ENCODE assay signal across 12 cellular contexts in genomic region chr2:218782529-218782845, GRCh38. TPM values are rescaled to one million over a fixed set of nuclear protein-coding genes. Genes with fewer than 3 reads are reported as not detected.
DNase-seq lines count a peak whose midpoint lies in the region; ATAC-seq and TF ChIP-seq lines count a peak whose summit lies in the region.
"Had no signal": no experiment of that assay in that cellular context is flagged by ENCODE, and none has a peak within 500 bp of the region (broad histone marks: within the 10 kb centered on the region; RNA-seq: fewer than 3 reads in every experiment).

No MANE protein-coding gene starts in this region.

- peak overlapping the region; percentile 80 to 87 for H3K27ac ChIP-seq in right atrium auricular region

- no peak for TF ChIP-seq CTCF in AG04449 (IDR thresholded peaks at IDR 0.05; ENCODE audit: insufficient read depth, low read length, missing control alignments)
- TF ChIP-seq CTCF in astrocyte of the spinal cord (IDR thresholded peaks at IDR 0.05; ENCODE audit: low read depth, low read length), result no peak
- no peak for TF ChIP-seq CTCF in right atrium auricular region (IDR thresholded peaks at IDR 0.05)
- TF ChIP-seq CTCF in omental fat pad (IDR thresholded peaks at IDR 0.05), result no peak

- POLR2A ChIA-PET in AG04449 (lab: Yijun Ruan, JAX), result no interaction called here
- POLR2A ChIA-PET in activated CD4-positive, alpha-beta T cell treated with anti-CD3 and anti-CD28 coated beads, Interleukin-2, amount 10 ng/mL, durations not matched to agents 7 days and 5 days (lab: Charles Lee), result no interaction called here

- H3K4me3 ChIP-seq in AG04449 (ENCODE audit: low read depth, low read length), result peak overlapping the region; percentile 58
- peak overlapping the region; percentile 54 for H3K4me3 ChIP-seq in astrocyte of the spinal cord (ENCODE audit: low read depth, low read length)
- H3K4me3 ChIP-seq in right atrium auricular region, result peak overlapping the region; percentile 59 to 76

- CTCF ChIA-PET in AG04449 (lab: Yijun Ruan, JAX), result interaction anchor here (0.9 to 1.7 kb wide), 3 partner anchors 10 to 70 kb away, joined by 3 to 4 read pairs (median 4); no protein-coding TSS in a partner anchor
- CTCF ChIA-PET in activated CD4-positive, alpha-beta T cell treated with anti-CD3 and anti-CD28 coated beads, Interleukin-2, amount 10 ng/mL, durations not matched to agents 7 days and 5 days (lab: Charles Lee), result interaction anchor here (0.8 to 1.2 kb wide), 2 partner anchors 9 to 65 kb away, joined by 3 read pairs; no protein-coding TSS in a partner anchor

- no peaks in the 10 kb centered on the region for H3K9me3 ChIP-seq in right atrium auricular region

- no peaks in the 10 kb centered on the region for H3K4me1 Mint-ChIP-seq in activated CD4-positive, alpha-beta T cell treated with anti-CD3 and anti-CD28 coated beads, Interleukin-2, amount 10 ng/mL, durations not matched to agents 7 days and 5 days
- H3K4me1 Mint-ChIP-seq: memory B cell had no signal

- H3K27me3 ChIP-seq in right atrium auricular region, result no peaks in the 10 kb centered on the region

- no peaks in the 10 kb centered on the region for H3K36me3 ChIP-seq in right atrium auricular region

- H3K4me1 ChIP-seq in right atrium auricular region, result no peaks in the 10 kb centered on the region

- no peak overlapping the region for H3K4me3 Mint-ChIP-seq in activated CD4-positive, alpha-beta T cell treated with anti-CD3 and anti-CD28 coated beads, Interleukin-2, amount 10 ng/mL, durations not matched to agents 7 days and 5 days
- H3K4me3 Mint-ChIP-seq: activated naive CD8-positive, alpha-beta T cell treated with anti-CD3 and anti-CD28 coated beads for 36 hours; memory B cell had no signal

- ATAC-seq in omental fat pad (ENCODE audit: low FRiP score) (peak; percentile 55), GM18858 (IDR thresholded peaks at IDR 0.05; ENCODE audit: unreplicated experiment) (no peak)

- peaks cover 8% of the 10 kb centered on the region for H3K9me3 Mint-ChIP-seq in activated CD4-positive, alpha-beta T cell treated with anti-CD3 and anti-CD28 coated beads, Interleukin-2, amount 10 ng/mL, durations not matched to agents 7 days and 5 days

- no peak overlapping the region for H3K27ac Mint-ChIP-seq in activated CD4-positive, alpha-beta T cell treated with anti-CD3 and anti-CD28 coated beads, Interleukin-2, amount 10 ng/mL, durations not matched to agents 7 days and 5 days
- H3K27ac Mint-ChIP-seq: activated naive CD8-positive, alpha-beta T cell treated with anti-CD3 and anti-CD28 coated beads for 36 hours; memory B cell had no signal

- DNase-seq in AG04449 (ENCODE audit: low read depth, low spot score) (no peak), astrocyte of the spinal cord (ENCODE audit: low read depth, low spot score) (peak; percentile 7), right atrium auricular region (ENCODE audit: low spot score) (no peak), omental fat pad (ENCODE audit: low spot score) (no peak), T-helper 9 cell (no peak)
- no peak for DNase-seq in activated CD8-positive, alpha-beta memory T cell treated with anti-CD3 and anti-CD28 coated beads for 24 hours
- no peak for DNase-seq in activated CD4-positive, alpha-beta T cell treated with anti-CD3 and anti-CD28 coated beads, Interleukin-2, amount 10 ng/mL, durations not matched to agents 7 days and 5 days
- DNase-seq: activated naive CD8-positive, alpha-beta T cell treated with anti-CD3 and anti-CD28 coated beads for 36 hours; NCI-H1436; T1000 had no signal

- in situ Hi-C loops in astrocyte of the spinal cord (cut with HindIII; ENCODE audit: low sequenced_read_pairs), result no loop called here

- H3K36me3 Mint-ChIP-seq in activated CD4-positive, alpha-beta T cell treated with anti-CD3 and anti-CD28 coated beads, Interleukin-2, amount 10 ng/mL, durations not matched to agents 7 days and 5 days (ENCODE audit: low read depth), result no peaks in the 10 kb centered on the region

- peaks cover 46% of the 10 kb centered on the region for H3K27me3 Mint-ChIP-seq in activated CD4-positive, alpha-beta T cell treated with anti-CD3 and anti-CD28 coated beads, Interleukin-2, amount 10 ng/mL, durations not matched to agents 7 days and 5 days

RNA-seq across cellular contexts. Expression of gene CYP27A1, which starts 0.5 kb away (rescaled TPM):
- total RNA-seq in right atrium auricular region, result 10 to 100 TPM; 17.2 to 23.4 TPM
- 10 to 100 TPM; 22.6 to 89.0 (median 35.9) TPM for total RNA-seq in omental fat pad
- under 1 TPM; 0.08 to 0.22 TPM for total RNA-seq in activated CD4-positive, alpha-beta T cell treated with anti-CD3 and anti-CD28 coated beads, Interleukin-2, amount 10 ng/mL, durations not matched to agents 7 days and 5 days
- total RNA-seq: activated naive CD8-positive, alpha-beta T cell treated with anti-CD3 and anti-CD28 coated beads for 36 hours had no signal

RNA-seq across cellular contexts. Expression of gene PRKAG3, which starts 49.1 kb away (rescaled TPM):
- total RNA-seq in right atrium auricular region (under 1 TPM in 1 of 2 donors, not detected in 1; 0.19 TPM), omental fat pad (not detected)
- total RNA-seq in activated CD4-positive, alpha-beta T cell treated with anti-CD3 and anti-CD28 coated beads, Interleukin-2, amount 10 ng/mL, durations not matched to agents 7 days and 5 days, result not detected
- total RNA-seq: activated naive CD8-positive, alpha-beta T cell treated with anti-CD3 and anti-CD28 coated beads for 36 hours had no signal

Comparison
In these comparisons a context has a peak if more than half of its experiments do, and no peak if none do; other contexts are left out.
1. RNA of gene CYP27A1, which starts 0.5 kb away (total RNA-seq): 22.6 to 89.0 TPM in omental fat pad and 17.2 to 23.4 TPM in right atrium auricular region; 0.08 to 0.22 TPM in activated CD4-positive, alpha-beta T cell treated with anti-CD3 and anti-CD28 coated beads, Interleukin-2, amount 10 ng/mL, durations not matched to agents 7 days and 5 days; every median in the first group is over 10 times any median in the second.
2. Peak in every context shown above with its lines, with median percentiles within 50 percentile points of each other: H3K4me3 ChIP-seq.